Comparison of ENCODE assay signal across 12 cellular contexts in the genomic region with DNA sequence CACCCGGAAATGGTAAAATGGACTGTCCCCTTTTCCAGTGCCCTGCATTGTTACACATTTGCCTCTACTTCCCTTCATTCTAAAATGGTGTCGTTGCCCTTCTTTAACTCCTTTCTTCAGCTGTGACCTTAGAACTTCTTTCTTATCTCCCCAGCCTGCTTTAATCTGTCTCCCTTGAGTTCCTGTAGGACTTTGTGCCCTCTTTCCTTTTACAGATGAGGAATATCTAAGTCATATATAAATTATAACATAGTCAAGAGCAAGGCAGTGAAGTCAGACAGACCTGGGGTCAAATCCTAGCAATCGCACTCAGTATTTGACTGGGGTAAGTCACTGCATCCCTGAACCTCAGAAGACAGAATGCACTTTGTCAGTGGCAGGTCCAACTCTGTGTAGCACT. TPM values are rescaled to one million over a fixed set of nuclear protein-coding genes. Genes with fewer than 3 reads are reported as not detected.
A peak's percentile ranks its signal among the peaks of the same experiment; 100 is the strongest.
DNase-seq lines count a peak whose midpoint lies in the region; ATAC-seq and TF ChIP-seq lines count a peak whose summit lies in the region.
"Had no signal": no experiment of that assay in that cellular context is flagged by ENCODE, and none has a peak within 500 bp of the region (broad histone marks: within the 10 kb centered on the region; RNA-seq: fewer than 3 reads in every experiment).

No MANE protein-coding gene starts in this region.

- H3K4me3 Mint-ChIP-seq in T-helper 17 cell = peak overlapping the region; percentile 15
- peak overlapping the region; percentile 6 for H3K4me3 Mint-ChIP-seq in endothelial cell (ENCODE audit: unreplicated experiment)
- no peak overlapping the region for H3K4me3 Mint-ChIP-seq in stimulated activated memory B cell treated with anti-CD40 and anti-IgM and Interleukin-4, amounts not matched to agents 10 μg/mL and 1 μg/mL and 100 μg/mL, for 72 hours
- H3K4me3 Mint-ChIP-seq in naive thymus-derived CD8-positive, alpha-beta T cell = no peak overlapping the region
- H3K4me3 Mint-ChIP-seq: CD4-positive, alpha-beta memory T cell had no signal

- POLR2A ChIA-PET in naive thymus-derived CD8-positive, alpha-beta T cell (lab: Charles Lee) = no interaction called here

- ATAC-seq in T-helper 17 cell = no peak
- peak; percentile 16 for ATAC-seq in mucosa of descending colon
- ATAC-seq in stimulated activated memory B cell treated with anti-CD40 and anti-IgM and Interleukin-4, amounts not matched to agents 10 μg/mL and 1 μg/mL and 100 μg/mL, for 72 hours = no peak
- ATAC-seq in HG03521 (IDR thresholded peaks at IDR 0.05; ENCODE audit: unreplicated experiment) = no peak
- no peak for ATAC-seq in naive thymus-derived CD8-positive, alpha-beta T cell
- ATAC-seq: A549 had no signal

- no peaks in the 10 kb centered on the region for H3K9me3 ChIP-seq in T-helper 17 cell (ENCODE audit: control insufficient read depth, low read length, poor library complexity, severe bottlenecking)
- no peaks in the 10 kb centered on the region for H3K9me3 ChIP-seq in mucosa of descending colon
- H3K9me3 ChIP-seq: A549, BE2C, HAP-1 had no signal

- TF ChIP-seq CTCF in endothelial cell (IDR thresholded peaks at IDR 0.05; ENCODE audit: unreplicated experiment) (no peak), mucosa of descending colon (IDR thresholded peaks at IDR 0.05) (no peak)

- H3K27ac Mint-ChIP-seq in T-helper 17 cell = no peak overlapping the region
- no peak overlapping the region for H3K27ac Mint-ChIP-seq in endothelial cell (ENCODE audit: unreplicated experiment)
- H3K27ac Mint-ChIP-seq in stimulated activated memory B cell treated with anti-CD40 and anti-IgM and Interleukin-4, amounts not matched to agents 10 μg/mL and 1 μg/mL and 100 μg/mL, for 72 hours = peak overlapping the region; percentile 53
- H3K27ac Mint-ChIP-seq in naive thymus-derived CD8-positive, alpha-beta T cell = peak overlapping the region in 1 of 10 donors; percentile 13

- H3K4me1 Mint-ChIP-seq in T-helper 17 cell = peaks cover 3% of the 10 kb centered on the region
- no peaks in the 10 kb centered on the region for H3K4me1 Mint-ChIP-seq in endothelial cell (ENCODE audit: unreplicated experiment)
- no peaks in the 10 kb centered on the region for H3K4me1 Mint-ChIP-seq in stimulated activated memory B cell treated with anti-CD40 and anti-IgM and Interleukin-4, amounts not matched to agents 10 μg/mL and 1 μg/mL and 100 μg/mL, for 72 hours
- H3K4me1 Mint-ChIP-seq in naive thymus-derived CD8-positive, alpha-beta T cell = peaks cover 0 to 5% (median 2%) of the 10 kb centered on the region in 4 donors
- H3K4me1 Mint-ChIP-seq: CD4-positive, alpha-beta memory T cell had no signal

- no peak overlapping the region for H3K4me3 ChIP-seq in mucosa of descending colon
- H3K4me3 ChIP-seq: A549, HAP-1 had no signal

- intact Hi-C loops in mucosa of descending colon (cut with DNase I, micrococcal nuclease) = no loop called here

- H3K27me3 Mint-ChIP-seq in T-helper 17 cell = no peaks in the 10 kb centered on the region
- H3K27me3 Mint-ChIP-seq in endothelial cell (ENCODE audit: unreplicated experiment) = peaks cover 3% of the 10 kb centered on the region
- no peaks in the 10 kb centered on the region for H3K27me3 Mint-ChIP-seq in stimulated activated memory B cell treated with anti-CD40 and anti-IgM and Interleukin-4, amounts not matched to agents 10 μg/mL and 1 μg/mL and 100 μg/mL, for 72 hours
- no peaks in the 10 kb centered on the region for H3K27me3 Mint-ChIP-seq in naive thymus-derived CD8-positive, alpha-beta T cell
- H3K27me3 Mint-ChIP-seq: CD4-positive, alpha-beta memory T cell had no signal

- H3K36me3 ChIP-seq in mucosa of descending colon (ENCODE audit: low read depth) = no peaks in the 10 kb centered on the region
- H3K36me3 ChIP-seq: BE2C, HAP-1 had no signal

- DNase-seq in T-helper 17 cell (no peak), endothelial cell (ENCODE audit: low spot score) (no peak), mucosa of descending colon (no peak)
- no peak for DNase-seq in naive thymus-derived CD8-positive, alpha-beta T cell
- DNase-seq: BE2C; CD4-positive, alpha-beta memory T cell; DMS79; GOT3 had no signal

- H3K36me3 Mint-ChIP-seq in T-helper 17 cell (ENCODE audit: low read depth) (peaks cover 8% of the 10 kb centered on the region), endothelial cell (ENCODE audit: low read depth, unreplicated experiment) (peaks cover 23% of the 10 kb centered on the region)
- H3K36me3 Mint-ChIP-seq in stimulated activated memory B cell treated with anti-CD40 and anti-IgM and Interleukin-4, amounts not matched to agents 10 μg/mL and 1 μg/mL and 100 μg/mL, for 72 hours = peaks cover 34% of the 10 kb centered on the region
- peaks cover 5 to 69% (median 11%) of the 10 kb centered on the region in 3 donors for H3K36me3 Mint-ChIP-seq in naive thymus-derived CD8-positive, alpha-beta T cell

- H3K4me1 ChIP-seq in mucosa of descending colon (ENCODE audit: low read depth) = no peaks in the 10 kb centered on the region
- H3K4me1 ChIP-seq: A549, BE2C, HAP-1 had no signal

- no peaks in the 10 kb centered on the region for H3K9me3 Mint-ChIP-seq in endothelial cell (ENCODE audit: unreplicated experiment)
- H3K9me3 Mint-ChIP-seq in stimulated activated memory B cell treated with anti-CD40 and anti-IgM and Interleukin-4, amounts not matched to agents 10 μg/mL and 1 μg/mL and 100 μg/mL, for 72 hours = no peaks in the 10 kb centered on the region
- no peaks in the 10 kb centered on the region for H3K9me3 Mint-ChIP-seq in naive thymus-derived CD8-positive, alpha-beta T cell
- H3K9me3 Mint-ChIP-seq: CD4-positive, alpha-beta memory T cell had no signal

RNA-seq across cellular contexts. Expression of gene TMEM222, which starts 31.4 kb away (rescaled TPM):
- 10 to 100 TPM; 24.8 to 27.0 TPM for total RNA-seq in T-helper 17 cell
- total RNA-seq in endothelial cell (ENCODE audit: unreplicated experiment) = 43.5 TPM
- total RNA-seq in mucosa of descending colon = 10 to 100 TPM; 30.0 to 30.9 (median 30.8) TPM
- total RNA-seq in naive thymus-derived CD8-positive, alpha-beta T cell = 10 to 100 TPM; 42.5 to 44.0 TPM
- polyA plus RNA-seq in naive thymus-derived CD8-positive, alpha-beta T cell = 10 to 100 TPM; 54.1 to 57.1 (median 56.9) TPM

RNA-seq across cellular contexts. Expression of gene SYTL1, which starts 51.2 kb away (rescaled TPM):
- total RNA-seq in T-helper 17 cell (100 to 1,000 TPM; 206 to 261 TPM), endothelial cell (ENCODE audit: unreplicated experiment) (1.3 TPM), mucosa of descending colon (1 to 10 TPM; 4.2 to 9.7 (median 8.7) TPM)
- 100 to 1,000 TPM; 125 to 135 TPM for total RNA-seq in naive thymus-derived CD8-positive, alpha-beta T cell
- 10 to 100 TPM; 74.4 to 92.3 (median 91.9) TPM for polyA plus RNA-seq in naive thymus-derived CD8-positive, alpha-beta T cell

RNA-seq across cellular contexts. Expression of gene WDTC1, which starts 56.2 kb away (rescaled TPM):
- total RNA-seq in T-helper 17 cell (10 to 100 TPM; 30.7 to 32.9 TPM), endothelial cell (ENCODE audit: unreplicated experiment) (36.0 TPM), mucosa of descending colon (10 to 100 TPM; 35.2 to 56.4 (median 45.5) TPM)
- total RNA-seq in naive thymus-derived CD8-positive, alpha-beta T cell = 10 to 100 TPM; 57.4 to 58.2 TPM
- 1 to 10 TPM; 4.0 to 5.8 (median 5.6) TPM for polyA plus RNA-seq in naive thymus-derived CD8-positive, alpha-beta T cell

Comparison
In these comparisons a context has a peak if more than half of its experiments do, and no peak if none do; other contexts are left out.
1. H3K4me3 Mint-ChIP-seq: peak in T-helper 17 cell (single experiment) and endothelial cell (single experiment); none in stimulated activated memory B cell treated with anti-CD40 and anti-IgM and Interleukin-4, amounts not matched to agents 10 μg/mL and 1 μg/mL and 100 μg/mL, for 72 hours (single experiment) and naive thymus-derived CD8-positive, alpha-beta T cell (0 of 10).
2. RNA of gene SYTL1, which starts 51.2 kb away (total RNA-seq): 206 to 261 TPM in T-helper 17 cell and 125 to 135 TPM in naive thymus-derived CD8-positive, alpha-beta T cell; 4.2 to 9.7 TPM in mucosa of descending colon and 1.3 TPM in endothelial cell (single experiment); every median in the first group is over 10 times any median in the second.